25 cellular contexts compared by ENCODE assay signal in genomic region chr22:22711532-22711913, GRCh38.
DNase-seq lines count a peak whose midpoint lies in the region; ATAC-seq and TF ChIP-seq lines count a peak whose summit lies in the region.
"Had no signal": no experiment of that assay in that cellular context is flagged by ENCODE, and none has a peak within 500 bp of the region (broad histone marks: within the 10 kb centered on the region; RNA-seq: fewer than 3 reads in every experiment).

No MANE protein-coding gene starts in this region.

- H3K4me3 Mint-ChIP-seq in memory B cell, result peak overlapping the region; percentile 41
- H3K4me3 Mint-ChIP-seq: activated CD4-positive, alpha-beta memory T cell treated with anti-CD3 and anti-CD28 coated beads, Interleukin-2, amount 10 ng/mL, durations not matched to agents 7 days and 5 days; activated naive CD4-positive, alpha-beta T cell treated with anti-CD3 and anti-CD28 coated beads, Interleukin-2, amount 50 U/mL, for 24 hours; endodermal cell; GM23338; mesothelial cell of epicardium had no signal

- H3K27ac ChIP-seq in right atrium auricular region, result no peak overlapping the region
- no peak overlapping the region for H3K27ac ChIP-seq in left ventricle myocardium inferior (replicated peaks)
- H3K27ac ChIP-seq in VCaP, result peak overlapping the region; percentile 65
- no peak overlapping the region for H3K27ac ChIP-seq in vagina
- H3K27ac ChIP-seq in stomach, result no peak overlapping the region
- H3K27ac ChIP-seq: neutrophil, psoas muscle, sigmoid colon, SK-N-MC had no signal

- no peak overlapping the region for H3K4me3 ChIP-seq in right atrium auricular region
- H3K4me3 ChIP-seq in left ventricle myocardium inferior, result no peak overlapping the region
- H3K4me3 ChIP-seq in vagina, result no peak overlapping the region
- H3K4me3 ChIP-seq in stomach, result no peak overlapping the region
- H3K4me3 ChIP-seq: GM12878, GM23338, psoas muscle, sigmoid colon, SK-N-MC had no signal

- 91 to 95% (median 93%) methylated on average over 5 of the region's 5 CpGs for WGBS in stomach, 5 donors

- H3K36me3 Mint-ChIP-seq in memory B cell, result no peaks in the 10 kb centered on the region
- H3K36me3 Mint-ChIP-seq: activated naive CD4-positive, alpha-beta T cell treated with anti-CD3 and anti-CD28 coated beads, Interleukin-2, amount 50 U/mL, for 24 hours; mesothelial cell of epicardium had no signal

- H3K9me3 Mint-ChIP-seq in memory B cell, result no peaks in the 10 kb centered on the region
- H3K9me3 Mint-ChIP-seq: activated CD4-positive, alpha-beta memory T cell treated with anti-CD3 and anti-CD28 coated beads, Interleukin-2, amount 10 ng/mL, durations not matched to agents 7 days and 5 days; activated naive CD4-positive, alpha-beta T cell treated with anti-CD3 and anti-CD28 coated beads, Interleukin-2, amount 50 U/mL, for 24 hours; activated T-helper 2 cell treated with anti-CD3 and anti-CD28 coated beads, Interferon-gamma antibody, Interleukin-2, Interleukin-4, amounts not matched to agents 10 μg/mL and 5 μg/mL and 100 μg/mL, durations not matched to agents 14 hours and 24 hours and 36 hours; endodermal cell; GM23338; mesothelial cell of epicardium had no signal

- TF ChIP-seq CTCF in right atrium auricular region (IDR thresholded peaks at IDR 0.05) (no peak), left ventricle myocardium inferior (IDR thresholded peaks at IDR 0.05; ENCODE audit: borderline replicate concordance) (no peak), VCaP (conservative IDR thresholded peaks at IDR 0.05) (no peak), vagina (IDR thresholded peaks at IDR 0.05) (no peak), stomach (IDR thresholded peaks at IDR 0.05) (no peak)

- peak; percentile 47 for DNase-seq in right atrium auricular region (ENCODE audit: low spot score)
- no peak for DNase-seq in left ventricle myocardium inferior
- DNase-seq in memory B cell (ENCODE audit: low spot score in 2 of 2), result no peak
- DNase-seq in vagina (ENCODE audit: extremely low spot score in 2 of 2), result peak; percentile 56 to 72
- no peak for DNase-seq in cortex of kidney (lab: John Stamatoyannopoulos, UW)
- DNase-seq in stomach, result no peak
- DNase-seq: activated CD4-positive, alpha-beta memory T cell treated with anti-CD3 and anti-CD28 coated beads, Interleukin-2, amount 10 ng/mL, durations not matched to agents 7 days and 5 days; activated CD4-positive, CD25-positive, alpha-beta regulatory T cell treated with anti-CD3 and anti-CD28 coated beads, Interleukin-2, amount 50 U/mL, for 72 hours; activated T-cell treated with anti-CD3 and anti-CD28 coated beads for 4 hours; endodermal cell; left ventricle myocardium superior; NCI-H446; psoas muscle; sigmoid colon; stimulated activated CD4-positive, alpha-beta T cell treated with anti-CD3 and anti-CD28 coated beads, Interleukin-4, amount 100 ng/mL, for 4 hours; T-helper 1 cell had no signal

- H3K27me3 Mint-ChIP-seq in memory B cell, result no peaks in the 10 kb centered on the region
- H3K27me3 Mint-ChIP-seq: activated naive CD4-positive, alpha-beta T cell treated with anti-CD3 and anti-CD28 coated beads, Interleukin-2, amount 50 U/mL, for 24 hours had no signal

- TF ChIP-seq POLR2A in vagina (IDR thresholded peaks at IDR 0.05), result no peak
- TF ChIP-seq POLR2A in stomach (IDR thresholded peaks at IDR 0.05), result no peak

- H3K27me3 ChIP-seq in right atrium auricular region, result no peaks in the 10 kb centered on the region
- peaks cover 62% of the 10 kb centered on the region for H3K27me3 ChIP-seq in left ventricle myocardium inferior (ENCODE audit: low read depth)
- H3K27me3 ChIP-seq in vagina, result no peaks in the 10 kb centered on the region
- H3K27me3 ChIP-seq in stomach, result no peaks in the 10 kb centered on the region
- H3K27me3 ChIP-seq: neutrophil, sigmoid colon had no signal

- ATAC-seq in memory B cell (ENCODE audit: low read depth) (no peak), GM21367 (IDR thresholded peaks at IDR 0.05; ENCODE audit: unreplicated experiment) (no peak)
- ATAC-seq: left ventricle myocardium superior had no signal

- peaks cover 48% of the 10 kb centered on the region for H3K4me1 Mint-ChIP-seq in memory B cell
- H3K4me1 Mint-ChIP-seq: activated CD4-positive, alpha-beta memory T cell treated with anti-CD3 and anti-CD28 coated beads, Interleukin-2, amount 10 ng/mL, durations not matched to agents 7 days and 5 days; activated naive CD4-positive, alpha-beta T cell treated with anti-CD3 and anti-CD28 coated beads, Interleukin-2, amount 50 U/mL, for 24 hours; endodermal cell; GM23338; mesothelial cell of epicardium had no signal

- H3K27ac Mint-ChIP-seq in memory B cell, result peak overlapping the region; percentile 80
- H3K27ac Mint-ChIP-seq: activated CD4-positive, alpha-beta memory T cell treated with anti-CD3 and anti-CD28 coated beads, Interleukin-2, amount 10 ng/mL, durations not matched to agents 7 days and 5 days; activated T-helper 2 cell treated with anti-CD3 and anti-CD28 coated beads, Interferon-gamma antibody, Interleukin-2, Interleukin-4, amounts not matched to agents 10 μg/mL and 5 μg/mL and 100 μg/mL, durations not matched to agents 14 hours and 24 hours and 36 hours; endodermal cell; GM23338; mesothelial cell of epicardium had no signal

- H3K36me3 ChIP-seq in right atrium auricular region, result no peaks in the 10 kb centered on the region
- H3K36me3 ChIP-seq in left ventricle myocardium inferior, result no peaks in the 10 kb centered on the region
- no peaks in the 10 kb centered on the region for H3K36me3 ChIP-seq in vagina
- no peaks in the 10 kb centered on the region for H3K36me3 ChIP-seq in stomach
- H3K36me3 ChIP-seq: neutrophil, sigmoid colon had no signal

- intact Hi-C loops in left ventricle myocardium inferior (cut with micrococcal nuclease) (no loop called here), vagina (cut with DNase I) (no loop called here), stomach (cut with DNase I; ENCODE audit: low total_unique reads) (no loop called here)

- H3K9me3 ChIP-seq in right atrium auricular region (no peaks in the 10 kb centered on the region), left ventricle myocardium inferior (replicated peaks) (no peaks in the 10 kb centered on the region), vagina (no peaks in the 10 kb centered on the region), stomach (no peaks in the 10 kb centered on the region)
- H3K9me3 ChIP-seq: neutrophil, psoas muscle, sigmoid colon had no signal

- H3K4me1 ChIP-seq in right atrium auricular region (no peaks in the 10 kb centered on the region), left ventricle myocardium inferior (no peaks in the 10 kb centered on the region), vagina (no peaks in the 10 kb centered on the region), stomach (peaks cover 0 to 6% (median 1%) of the 10 kb centered on the region in 4 donors)
- H3K4me1 ChIP-seq: psoas muscle, sigmoid colon had no signal

- TF ChIP-seq EP300 in stomach (IDR thresholded peaks at IDR 0.05), result no peak

Comparison
In these comparisons a context has a peak if more than half of its experiments do, and no peak if none do; other contexts are left out.
1. DNase-seq: peak in right atrium auricular region (single experiment) and vagina (2 of 2); none in left ventricle myocardium inferior (single experiment), memory B cell (0 of 2), cortex of kidney (single experiment) and stomach (single experiment).